In genomic region chr20:37757550-37757949, GRCh38 we compare ENCODE assay signal across 15 cellular contexts.
A peak's percentile ranks its signal among the peaks of the same experiment; 100 is the strongest.
DNase-seq lines count a peak whose midpoint lies in the region; ATAC-seq and TF ChIP-seq lines count a peak whose summit lies in the region.
"Had no signal": no experiment of that assay in that cellular context is flagged by ENCODE, and none has a peak within 500 bp of the region (broad histone marks: within the 10 kb centered on the region; RNA-seq: fewer than 3 reads in every experiment).

No MANE protein-coding gene starts in this region.

- H3K9me2 ChIP-seq in OCI-LY7 (ENCODE audit: insufficient read depth, low read length) = no peaks in the 10 kb centered on the region

- peaks cover 5% of the 10 kb centered on the region for H3K36me3 ChIP-seq in OCI-LY7 (ENCODE audit: insufficient read depth, low read length)

- peak; percentile 45; the same call in 1 of the 2 replicates for TF ChIP-seq CTCF in OCI-LY7 (conservative IDR thresholded peaks at IDR 0.05; ENCODE audit: low read length)

- no peak overlapping the region for H3K4me2 ChIP-seq in OCI-LY7 (ENCODE audit: low read length)

- POLR2A ChIA-PET in OCI-LY7 (lab: Charles Lee) = no interaction called here

- no peak overlapping the region for H2AFZ ChIP-seq in OCI-LY7 (ENCODE audit: low read length)

- no peak overlapping the region for H3K4me3 ChIP-seq in OCI-LY7 (ENCODE audit: low read depth, low read length, poor library complexity, severe bottlenecking)
- H3K4me3 ChIP-seq: suprapubic skin had no signal

- no peaks in the 10 kb centered on the region for H3K79me2 ChIP-seq in OCI-LY7 (ENCODE audit: insufficient read depth, low read depth, low read length)

- DNase-seq in NCI-H1417 (lab: John Stamatoyannopoulos, UW) (peak; percentile 7 to 61 (median 41)), NCI-H1417 treated with DMSO at 0.1 percent for 48 hours (lab: John Stamatoyannopoulos, UW) (no peak), ELF-1 (ENCODE audit: low read depth, low spot score) (peak; percentile 28), OCI-LY7 (ENCODE audit: low spot score) (peak; percentile 26)
- DNase-seq: 8988T; activated T-cell treated with anti-CD3 and anti-CD28 coated beads, Interleukin-2, amount 50 U/mL, for 72 hours; amniotic stem cell; CD8-positive, alpha-beta memory T cell; NCI-H1930 had no signal

- no peaks in the 10 kb centered on the region for H4K20me1 ChIP-seq in OCI-LY7 (ENCODE audit: insufficient read depth, low read length)

- BruUV-seq in OCI-LY7 (replicated peaks; lab: Mats Ljungman, UMichigan) = no TSS peak

- H3K9me3 ChIP-seq in OCI-LY7 (ENCODE audit: low read length) = no peaks in the 10 kb centered on the region
- H3K9me3 ChIP-seq: suprapubic skin had no signal

- ATAC-seq in esophagus mucosa (peak; percentile 70), HG03095 (IDR thresholded peaks at IDR 0.05; ENCODE audit: unreplicated experiment) (no peak), HG03469 (IDR thresholded peaks at IDR 0.05; ENCODE audit: unreplicated experiment) (no peak), GM18502 (IDR thresholded peaks at IDR 0.05; ENCODE audit: poor library complexity, unreplicated experiment) (no peak)
- ATAC-seq: activated CD4-positive, CD25-positive, alpha-beta regulatory T cell treated with anti-CD3 and anti-CD28 coated beads, Interleukin-2, amount 50 U/mL, for 24 hours; activated T-cell treated with anti-CD3 and anti-CD28 coated beads, Interleukin-2, amount 50 U/mL, for 72 hours had no signal

- CTCF ChIA-PET in OCI-LY7 (lab: Charles Lee; ENCODE audit: unreplicated experiment) = no interaction called here

- intact Hi-C loops in OCI-LY7 (cut with micrococcal nuclease; ENCODE audit: unreplicated experiment) = no loop called here

- no peak overlapping the region for H3K27ac ChIP-seq in OCI-LY7 (ENCODE audit: low read depth, low read length, poor library complexity, severe bottlenecking)
- H3K27ac ChIP-seq: suprapubic skin had no signal

- no peaks in the 10 kb centered on the region for H3K4me1 ChIP-seq in OCI-LY7 (ENCODE audit: insufficient read depth, low read length, poor library complexity, severe bottlenecking)
- H3K4me1 ChIP-seq: suprapubic skin had no signal
